In genomic region chr6:142902636-142903053, GRCh38 we compare ENCODE assay signal across 8 cellular contexts. TPM values are rescaled to one million over a fixed set of nuclear protein-coding genes. Genes with fewer than 3 reads are reported as not detected.
DNase-seq lines count a peak whose midpoint lies in the region; ATAC-seq and TF ChIP-seq lines count a peak whose summit lies in the region.

No MANE protein-coding gene starts in this region.

- DNase-seq in COLO668 (lab: John Stamatoyannopoulos, UW; ENCODE audit: unreplicated experiment), result peak; percentile 47
- peak; percentile 21 for DNase-seq in HuH-7 (ENCODE audit: low spot score)
- peak; percentile 15 for DNase-seq in UCSD-AML1 (lab: John Stamatoyannopoulos, UW; ENCODE audit: unreplicated experiment)
- peak; percentile 97 for DNase-seq in mammary epithelial cell
- DNase-seq in lung microvascular endothelial cell (ENCODE audit: low read depth in 2 of 2), result peak; percentile 65 to 95
- DNase-seq in NCI-H524 (lab: John Stamatoyannopoulos, UW), result no peak

- CTCF ChIA-PET in mammary epithelial cell (lab: Charles Lee; ENCODE audit: low non-redundant PET), result interaction anchor here (0.6 kb wide), 1 partner anchor 54 kb away, joined by 3 read pairs; no protein-coding TSS in a partner anchor

- no peaks in the 10 kb centered on the region for H3K36me3 ChIP-seq in mammary epithelial cell (ENCODE audit: insufficient read depth, low read length)

- H4K20me1 ChIP-seq in mammary epithelial cell (ENCODE audit: insufficient read depth, low read length), result no peaks in the 10 kb centered on the region

- H3K27ac Mint-ChIP-seq in stimulated activated naive CD8-positive, alpha-beta T cell treated with anti-CD3 and anti-CD28 coated beads, Interleukin-15, Interleukin-2, amounts not matched to agents 100 ng/mL and 50 ng/mL, for 24 hours, result peak overlapping the region; percentile 96

- H3K9me3 ChIP-seq in mammary epithelial cell (replicated peaks; ENCODE audit: insufficient read depth, low read length), result no peaks in the 10 kb centered on the region

- 0% methylated on average over 3 of the region's 4 CpGs for WGBS in mammary epithelial cell (ENCODE audit: low coverage, missing lambda C conversion rate)

- peaks cover 14% of the 10 kb centered on the region for H3K36me3 Mint-ChIP-seq in stimulated activated naive CD8-positive, alpha-beta T cell treated with anti-CD3 and anti-CD28 coated beads, Interleukin-15, Interleukin-2, amounts not matched to agents 100 ng/mL and 50 ng/mL, for 24 hours (ENCODE audit: low read depth)

- H3K4me3 Mint-ChIP-seq in stimulated activated naive CD8-positive, alpha-beta T cell treated with anti-CD3 and anti-CD28 coated beads, Interleukin-15, Interleukin-2, amounts not matched to agents 100 ng/mL and 50 ng/mL, for 24 hours, result peak overlapping the region; percentile 65

- H3K27ac ChIP-seq in mammary epithelial cell (ENCODE audit: insufficient read depth, low read depth, low read length), result peak overlapping the region; percentile 97

- ATAC-seq in GM21529 (IDR thresholded peaks at IDR 0.05; ENCODE audit: unreplicated experiment), result peak; percentile 73

- no peaks in the 10 kb centered on the region for H3K27me3 ChIP-seq in mammary epithelial cell (ENCODE audit: insufficient read depth, low read length)

- dilution Hi-C loops in mammary epithelial cell (cut with HindIII; ENCODE audit: low sequenced_read_pairs), result no loop called here

- no peak for TF ChIP-seq CTCF in mammary epithelial cell (conservative IDR thresholded peaks at IDR 0.05 in 1 of 2, IDR thresholded peaks at IDR 0.05 in 1 of 2; ENCODE audit: extremely low read depth in 1 of 2, insufficient read depth in 1 of 2, low read depth in 1 of 2, low read length in 2 of 2)

- peaks cover 17% of the 10 kb centered on the region for H3K4me1 Mint-ChIP-seq in stimulated activated naive CD8-positive, alpha-beta T cell treated with anti-CD3 and anti-CD28 coated beads, Interleukin-15, Interleukin-2, amounts not matched to agents 100 ng/mL and 50 ng/mL, for 24 hours (ENCODE audit: low read depth)

- intact Hi-C loops in mammary epithelial cell (cut with micrococcal nuclease), result loop anchor here (1.0 kb wide), 2 partner anchors 17 to 42 kb away; no protein-coding TSS in a partner anchor

- peak overlapping the region; percentile 81 for H3K9ac ChIP-seq in mammary epithelial cell (ENCODE audit: insufficient read depth, low read length)

- no peak overlapping the region for H2AFZ ChIP-seq in mammary epithelial cell (ENCODE audit: low read depth, low read length)

- H3K79me2 ChIP-seq in mammary epithelial cell (ENCODE audit: insufficient read depth, low read length), result peaks cover 65% of the 10 kb centered on the region

- no peaks in the 10 kb centered on the region for H3K9me3 Mint-ChIP-seq in stimulated activated naive CD8-positive, alpha-beta T cell treated with anti-CD3 and anti-CD28 coated beads, Interleukin-15, Interleukin-2, amounts not matched to agents 100 ng/mL and 50 ng/mL, for 24 hours

- in situ Hi-C loops in mammary epithelial cell (cut with MboI; ENCODE audit: low sequenced_read_pairs in 2 of 2), result no loop called here

- peak overlapping the region; percentile 87 for H3K4me2 ChIP-seq in mammary epithelial cell (ENCODE audit: insufficient read depth, low read depth, low read length)

- peaks cover 32% of the 10 kb centered on the region for H3K4me1 ChIP-seq in mammary epithelial cell (ENCODE audit: insufficient read depth, low read length)

- BruUV-seq in mammary epithelial cell (replicated peaks; lab: Mats Ljungman, UMichigan), result no TSS peak

- H3K4me3 ChIP-seq in mammary epithelial cell (replicated peaks in 1 of 3; ENCODE audit: insufficient read depth in 1 of 3, low read depth in 2 of 3, low read length in 3 of 3), result peak overlapping the region in 1 of 3 experiments; percentile 32

- no peaks in the 10 kb centered on the region for H3K27me3 Mint-ChIP-seq in stimulated activated naive CD8-positive, alpha-beta T cell treated with anti-CD3 and anti-CD28 coated beads, Interleukin-15, Interleukin-2, amounts not matched to agents 100 ng/mL and 50 ng/mL, for 24 hours

RNA-seq across cellular contexts. Expression of gene HIVEP2, which starts 42.3 kb away (rescaled TPM):
- 10 to 100 TPM; 14.5 to 26.3 TPM for total RNA-seq in mammary epithelial cell
- 7.4 TPM for polyA plus RNA-seq in mammary epithelial cell
- 32.3 TPM for polyA minus RNA-seq in mammary epithelial cell
- 5.9 and 14.3 TPM in 2 replicates for total RNA-seq in lung microvascular endothelial cell

Comparison
In these comparisons a context has a peak if more than half of its experiments do, and no peak if none do; other contexts are left out.
1. DNase-seq: peak in COLO668 (single experiment), HuH-7 (single experiment), UCSD-AML1 (single experiment), mammary epithelial cell (single experiment) and lung microvascular endothelial cell (2 of 2); none in NCI-H524 (0 of 2).